In the genomic region with DNA sequence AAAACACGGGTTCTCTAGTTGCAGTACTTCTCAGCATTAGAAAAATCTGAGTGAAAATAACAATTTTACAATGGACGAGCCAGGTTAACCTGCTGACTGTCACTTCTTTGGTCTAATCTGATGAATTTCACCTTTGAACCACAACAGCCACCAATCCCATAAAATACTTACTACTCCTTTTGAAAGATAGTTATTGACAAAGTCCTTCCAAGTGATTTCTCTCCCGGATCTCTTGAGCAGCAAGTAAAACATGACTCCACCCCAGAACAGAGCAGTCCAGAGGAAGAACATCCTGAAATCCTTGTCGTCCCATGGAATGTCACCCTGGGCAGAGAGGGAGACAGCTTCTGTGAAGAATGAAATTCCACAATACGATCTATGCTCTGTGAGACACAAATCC, we compare ENCODE assay signal across 1 cellular context.
TF ChIP-seq lines count a peak whose summit lies in the region.

No MANE protein-coding gene starts in this region.

TF ChIP-seq in GM12878, 131 proteins besides CTCF, POLR2A, EP300 and RAD21:
- no peak for TF ChIP-seq MTA2 (IDR thresholded peaks at IDR 0.05; ENCODE audit: low read depth)
- no peak for TF ChIP-seq KLF5 (IDR thresholded peaks at IDR 0.05; ENCODE audit: partially characterized antibody)
- TF ChIP-seq RELA (IDR thresholded peaks at IDR 0.05; ENCODE audit: borderline replicate concordance, partially characterized antibody), result no peak
- TF ChIP-seq ETV6 (conservative IDR thresholded peaks at IDR 0.05 in 1 of 2, IDR thresholded peaks at IDR 0.05 in 1 of 2; ENCODE audit: borderline replicate concordance in 1 of 2, low read depth in 1 of 2), result no peak
- TF ChIP-seq, protein P1, sequence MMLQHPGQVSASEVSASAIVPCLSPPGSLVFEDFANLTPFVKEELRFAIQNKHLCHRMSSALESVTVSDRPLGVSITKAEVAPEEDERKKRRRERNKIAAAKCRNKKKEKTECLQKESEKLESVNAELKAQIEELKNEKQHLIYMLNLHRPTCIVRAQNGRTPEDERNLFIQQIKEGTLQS (IDR thresholded peaks at IDR 0.05; ENCODE audit: borderline replicate concordance, extremely low read depth, low read depth, low read length), result no peak
- TF ChIP-seq RUNX3 (IDR thresholded peaks at IDR 0.05; ENCODE audit: low read length), result no peak
- no peak for TF ChIP-seq POLR2AphosphoS2 (IDR thresholded peaks at IDR 0.05; ENCODE audit: low read depth, low read length)
- no peak for TF ChIP-seq MEF2A (IDR thresholded peaks at IDR 0.05; ENCODE audit: insufficient read depth, low read depth, low read length)
- TF ChIP-seq MYC (IDR thresholded peaks at IDR 0.05; ENCODE audit: insufficient read depth, insufficient read length, insufficient replicate concordance, low read length, severe bottlenecking), result no peak
- TF ChIP-seq, protein P2, sequence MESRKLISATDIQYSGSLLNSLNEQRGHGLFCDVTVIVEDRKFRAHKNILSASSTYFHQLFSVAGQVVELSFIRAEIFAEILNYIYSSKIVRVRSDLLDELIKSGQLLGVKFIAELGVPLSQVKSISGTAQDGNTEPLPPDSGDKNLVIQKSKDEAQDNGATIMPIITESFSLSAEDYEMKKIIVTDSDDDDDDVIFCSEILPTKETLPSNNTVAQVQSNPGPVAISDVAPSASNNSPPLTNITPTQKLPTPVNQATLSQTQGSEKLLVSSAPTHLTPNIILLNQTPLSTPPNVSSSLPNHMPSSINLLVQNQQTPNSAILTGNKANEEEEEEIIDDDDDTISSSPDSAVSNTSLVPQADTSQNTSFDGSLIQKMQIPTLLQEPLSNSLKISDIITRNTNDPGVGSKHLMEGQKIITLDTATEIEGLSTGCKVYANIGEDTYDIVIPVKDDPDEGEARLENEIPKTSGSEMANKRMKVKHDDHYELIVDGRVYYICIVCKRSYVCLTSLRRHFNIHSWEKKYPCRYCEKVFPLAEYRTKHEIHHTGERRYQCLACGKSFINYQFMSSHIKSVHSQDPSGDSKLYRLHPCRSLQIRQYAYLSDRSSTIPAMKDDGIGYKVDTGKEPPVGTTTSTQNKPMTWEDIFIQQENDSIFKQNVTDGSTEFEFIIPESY (IDR thresholded peaks at IDR 0.05), result no peak
- no peak for TF ChIP-seq JUND (IDR thresholded peaks at IDR 0.05; ENCODE audit: low read depth, low read length)
- no peak for TF ChIP-seq JUNB (IDR thresholded peaks at IDR 0.05)
- TF ChIP-seq, protein P3, sequence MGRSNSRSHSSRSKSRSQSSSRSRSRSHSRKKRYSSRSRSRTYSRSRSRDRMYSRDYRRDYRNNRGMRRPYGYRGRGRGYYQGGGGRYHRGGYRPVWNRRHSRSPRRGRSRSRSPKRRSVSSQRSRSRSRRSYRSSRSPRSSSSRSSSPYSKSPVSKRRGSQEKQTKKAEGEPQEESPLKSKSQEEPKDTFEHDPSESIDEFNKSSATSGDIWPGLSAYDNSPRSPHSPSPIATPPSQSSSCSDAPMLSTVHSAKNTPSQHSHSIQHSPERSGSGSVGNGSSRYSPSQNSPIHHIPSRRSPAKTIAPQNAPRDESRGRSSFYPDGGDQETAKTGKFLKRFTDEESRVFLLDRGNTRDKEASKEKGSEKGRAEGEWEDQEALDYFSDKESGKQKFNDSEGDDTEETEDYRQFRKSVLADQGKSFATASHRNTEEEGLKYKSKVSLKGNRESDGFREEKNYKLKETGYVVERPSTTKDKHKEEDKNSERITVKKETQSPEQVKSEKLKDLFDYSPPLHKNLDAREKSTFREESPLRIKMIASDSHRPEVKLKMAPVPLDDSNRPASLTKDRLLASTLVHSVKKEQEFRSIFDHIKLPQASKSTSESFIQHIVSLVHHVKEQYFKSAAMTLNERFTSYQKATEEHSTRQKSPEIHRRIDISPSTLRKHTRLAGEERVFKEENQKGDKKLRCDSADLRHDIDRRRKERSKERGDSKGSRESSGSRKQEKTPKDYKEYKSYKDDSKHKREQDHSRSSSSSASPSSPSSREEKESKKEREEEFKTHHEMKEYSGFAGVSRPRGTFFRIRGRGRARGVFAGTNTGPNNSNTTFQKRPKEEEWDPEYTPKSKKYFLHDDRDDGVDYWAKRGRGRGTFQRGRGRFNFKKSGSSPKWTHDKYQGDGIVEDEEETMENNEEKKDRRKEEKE (IDR thresholded peaks at IDR 0.05), result no peak
- TF ChIP-seq MTA3 (IDR thresholded peaks at IDR 0.05; ENCODE audit: borderline replicate concordance, low read length), result no peak
- TF ChIP-seq HDGF (IDR thresholded peaks at IDR 0.05), result no peak
- TF ChIP-seq, protein P4, sequence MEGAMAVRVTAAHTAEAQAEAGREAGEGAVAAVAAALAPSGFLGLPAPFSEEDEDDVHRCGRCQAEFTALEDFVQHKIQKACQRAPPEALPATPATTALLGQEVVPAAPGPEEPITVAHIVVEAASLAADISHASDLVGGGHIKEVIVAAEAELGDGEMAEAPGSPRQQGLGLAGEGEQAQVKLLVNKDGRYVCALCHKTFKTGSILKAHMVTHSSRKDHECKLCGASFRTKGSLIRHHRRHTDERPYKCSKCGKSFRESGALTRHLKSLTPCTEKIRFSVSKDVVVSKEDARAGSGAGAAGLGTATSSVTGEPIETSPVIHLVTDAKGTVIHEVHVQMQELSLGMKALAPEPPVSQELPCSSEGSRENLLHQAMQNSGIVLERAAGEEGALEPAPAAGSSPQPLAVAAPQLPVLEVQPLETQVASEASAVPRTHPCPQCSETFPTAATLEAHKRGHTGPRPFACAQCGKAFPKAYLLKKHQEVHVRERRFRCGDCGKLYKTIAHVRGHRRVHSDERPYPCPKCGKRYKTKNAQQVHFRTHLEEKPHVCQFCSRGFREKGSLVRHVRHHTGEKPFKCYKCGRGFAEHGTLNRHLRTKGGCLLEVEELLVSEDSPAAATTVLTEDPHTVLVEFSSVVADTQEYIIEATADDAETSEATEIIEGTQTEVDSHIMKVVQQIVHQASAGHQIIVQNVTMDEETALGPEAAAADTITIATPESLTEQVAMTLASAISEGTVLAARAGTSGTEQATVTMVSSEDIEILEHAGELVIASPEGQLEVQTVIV (IDR thresholded peaks at IDR 0.05; ENCODE audit: borderline replicate concordance, partially characterized antibody), result no peak
- TF ChIP-seq NRF1 (conservative IDR thresholded peaks at IDR 0.05; ENCODE audit: low read depth, low read length), result no peak
- no peak for TF ChIP-seq FOS (IDR thresholded peaks at IDR 0.05; ENCODE audit: borderline replicate concordance, extremely low read depth, insufficient read length)
- TF ChIP-seq PAX5 (IDR thresholded peaks at IDR 0.05; ENCODE audit: borderline replicate concordance, low read depth, low read length), result no peak
